In genomic region chr5:141840826-141841360, GRCh38 we compare ENCODE assay signal across 19 cellular contexts. TPM values are rescaled to one million over a fixed set of nuclear protein-coding genes. Genes with fewer than 3 reads are reported as not detected.
DNase-seq lines count a peak whose midpoint lies in the region; ATAC-seq and TF ChIP-seq lines count a peak whose summit lies in the region.
"Had no signal": no experiment of that assay in that cellular context is flagged by ENCODE, and none has a peak within 500 bp of the region (broad histone marks: within the 10 kb centered on the region; RNA-seq: fewer than 3 reads in every experiment).

No MANE protein-coding gene starts in this region.

- H3K9ac ChIP-seq in BLaER1 (peak overlapping the region; percentile 66), iPS-18a (ENCODE audit: low read length) (no peak overlapping the region)

- no peak for TF ChIP-seq POLR2A in Peyer's patch (IDR thresholded peaks at IDR 0.05)
- no peak for TF ChIP-seq POLR2A in sigmoid colon (IDR thresholded peaks at IDR 0.05)

- TF ChIP-seq CTCF in Peyer's patch (IDR thresholded peaks at IDR 0.05) (no peak), sigmoid colon (IDR thresholded peaks at IDR 0.05) (no peak)

- no peaks in the 10 kb centered on the region for H4K20me1 ChIP-seq in BLaER1

- H3K27me3 ChIP-seq in BLaER1 = no peaks in the 10 kb centered on the region
- no peaks in the 10 kb centered on the region for H3K27me3 ChIP-seq in Peyer's patch
- H3K27me3 ChIP-seq in iPS-18a (ENCODE audit: control insufficient read depth, insufficient read depth, low read length) = no peaks in the 10 kb centered on the region
- peaks cover 0 to 41% (median 0%) of the 10 kb centered on the region in 3 donors for H3K27me3 ChIP-seq in sigmoid colon

- H3K27ac ChIP-seq in BLaER1 = peak overlapping the region; percentile 92
- H3K27ac ChIP-seq in Peyer's patch = peak overlapping the region in 3 of 4 donors; percentile 75 to 96 (median 86)
- peak overlapping the region; percentile 35 for H3K27ac ChIP-seq in iPS-18a (ENCODE audit: low read length)
- peak overlapping the region; percentile 37 to 47 (median 44) for H3K27ac ChIP-seq in sigmoid colon

- WGBS in sigmoid colon, 2 donors = 50 to 72% methylated on average over 6 of the region's 6 CpGs

- no peaks in the 10 kb centered on the region for H3K36me3 ChIP-seq in BLaER1
- H3K36me3 ChIP-seq in Peyer's patch = no peaks in the 10 kb centered on the region
- no peaks in the 10 kb centered on the region for H3K36me3 ChIP-seq in iPS-18a (ENCODE audit: control insufficient read depth, low read depth, low read length)
- H3K36me3 ChIP-seq in sigmoid colon = no peaks in the 10 kb centered on the region
- H3K36me3 ChIP-seq: spleen had no signal

- no peak for ATAC-seq in stimulated activated naive CD8-positive, alpha-beta T cell treated with anti-CD3 and anti-CD28 coated beads, Interleukin-15, Interleukin-2, amounts not matched to agents 100 U/mL and 50 U/mL, for 24 hours
- ATAC-seq in HG03045 (IDR thresholded peaks at IDR 0.05; ENCODE audit: unreplicated experiment) = no peak
- ATAC-seq: activated CD8-positive, alpha-beta T cell treated with anti-CD3 and anti-CD28 coated beads for 36 hours; activated T-helper 17 cell treated with anti-CD3 and anti-CD28 coated beads, Interleukin-2, amount 50 U/mL, for 72 hours; GM12878 had no signal

- intact Hi-C loops in sigmoid colon (cut with DNase I) = no loop called here

- H3K4me1 ChIP-seq in BLaER1 (peaks cover 94% of the 10 kb centered on the region), Peyer's patch (peaks cover 0 to 49% (median 6%) of the 10 kb centered on the region in 4 donors), iPS-18a (ENCODE audit: control insufficient read depth, low read depth, low read length) (peaks cover 86% of the 10 kb centered on the region), sigmoid colon (peaks cover 0 to 6% (median 2%) of the 10 kb centered on the region in 4 donors)

- H3K4me2 ChIP-seq in BLaER1 = peak overlapping the region; percentile 96

- no peak for TF ChIP-seq EP300 in sigmoid colon (IDR thresholded peaks at IDR 0.05)

- no peak overlapping the region; the same call in 1 of the 2 replicates for H3K4me3 ChIP-seq in BLaER1
- H3K4me3 ChIP-seq in Peyer's patch = peak overlapping the region in 2 of 4 donors; percentile 15 to 21
- H3K4me3 ChIP-seq in iPS-18a (ENCODE audit: low read length) = no peak overlapping the region
- H3K4me3 ChIP-seq in sigmoid colon = no peak overlapping the region
- H3K4me3 ChIP-seq: GM12878, spleen had no signal

- H3K9me3 ChIP-seq in BLaER1 = no peaks in the 10 kb centered on the region
- H3K9me3 ChIP-seq in Peyer's patch = no peaks in the 10 kb centered on the region
- no peaks in the 10 kb centered on the region for H3K9me3 ChIP-seq in iPS-18a (ENCODE audit: control insufficient read depth, low read depth, low read length)
- no peaks in the 10 kb centered on the region for H3K9me3 ChIP-seq in sigmoid colon
- H3K9me3 ChIP-seq: spleen had no signal

- DNase-seq in Peyer's patch (no peak), sigmoid colon (no peak), pons (ENCODE audit: low spot score) (no peak), HCEC 1CT (no peak)
- no peak for DNase-seq in stimulated activated naive CD8-positive, alpha-beta T cell treated with anti-CD3 and anti-CD28 coated beads, Interleukin-15, Interleukin-2, amounts not matched to agents 100 U/mL and 50 U/mL, for 24 hours
- DNase-seq: ACHN; activated CD8-positive, alpha-beta T cell treated with anti-CD3 and anti-CD28 coated beads for 36 hours; amniotic stem cell; CD8-positive, alpha-beta memory T cell; Kasumi-1; NCI-H146; OCI-M1; stimulated activated naive CD4-positive, alpha-beta T cell had no signal

RNA-seq across cellular contexts. Expression of gene PCDH1, which starts 37.3 kb away (rescaled TPM):
- total RNA-seq in Peyer's patch (100 to 1,000 TPM in 3 of 4 donors, 10 to 100 TPM in 1; 64.4 to 169 (median 164) TPM), sigmoid colon (10 to 100 TPM in 3 of 4 donors, 1 to 10 TPM in 1; 8.6 to 19.4 (median 13.4) TPM)
- polyA plus RNA-seq in sigmoid colon = 10 to 100 TPM in 2 of 3 donors, 1 to 10 TPM in 1; 9.0 to 47.2 (median 11.8) TPM
- total RNA-seq: CD8-positive, alpha-beta memory T cell had no signal

Comparison
In these comparisons a context has a peak if more than half of its experiments do, and no peak if none do; other contexts are left out.
1. H3K27ac ChIP-seq: peak in every context shown above with its lines; median percentile 92 in BLaER1; 86 in Peyer's patch; 44 in sigmoid colon; 35 in iPS-18a.